Comparison of ENCODE assay signal across 1 cellular context in the genomic region with DNA sequence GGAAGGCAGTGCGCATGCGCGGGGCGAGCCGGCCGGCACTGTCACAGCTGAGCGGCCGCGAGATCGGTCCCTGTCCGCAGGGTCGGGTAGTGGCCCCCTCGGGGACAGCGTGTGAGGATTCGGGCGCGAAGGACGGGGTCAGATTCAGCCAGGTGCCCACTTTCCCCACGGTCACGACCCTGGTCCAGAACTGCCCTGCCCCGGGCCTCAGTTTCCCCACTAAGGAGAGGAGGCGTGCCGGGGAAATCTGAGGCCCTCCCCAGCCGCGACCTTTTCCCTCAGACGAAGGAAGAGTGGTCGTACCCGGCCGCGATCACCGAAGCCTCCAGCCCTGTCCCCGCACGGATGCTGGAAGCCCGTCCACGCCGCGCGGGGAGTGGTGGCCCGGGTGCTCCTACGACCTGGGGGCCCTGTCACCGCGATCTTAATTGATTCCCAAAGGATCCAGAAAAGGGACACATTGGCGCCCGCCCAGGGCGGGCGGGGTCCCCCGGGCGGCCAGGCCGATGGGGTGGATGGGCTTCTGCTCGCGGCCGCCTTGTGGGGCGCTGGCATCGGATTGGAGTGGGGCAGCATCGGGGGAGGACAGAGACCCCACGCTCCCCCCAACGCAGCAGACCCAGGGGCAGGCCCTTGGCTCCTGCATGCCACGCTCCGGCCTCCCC.
TF ChIP-seq lines count a peak whose summit lies in the region.

No MANE protein-coding gene starts in this region.

TF ChIP-seq in SK-N-SH, 30 proteins besides CTCF, POLR2A, EP300 and RAD21 (continued from another document):
- TF ChIP-seq, protein P1, sequence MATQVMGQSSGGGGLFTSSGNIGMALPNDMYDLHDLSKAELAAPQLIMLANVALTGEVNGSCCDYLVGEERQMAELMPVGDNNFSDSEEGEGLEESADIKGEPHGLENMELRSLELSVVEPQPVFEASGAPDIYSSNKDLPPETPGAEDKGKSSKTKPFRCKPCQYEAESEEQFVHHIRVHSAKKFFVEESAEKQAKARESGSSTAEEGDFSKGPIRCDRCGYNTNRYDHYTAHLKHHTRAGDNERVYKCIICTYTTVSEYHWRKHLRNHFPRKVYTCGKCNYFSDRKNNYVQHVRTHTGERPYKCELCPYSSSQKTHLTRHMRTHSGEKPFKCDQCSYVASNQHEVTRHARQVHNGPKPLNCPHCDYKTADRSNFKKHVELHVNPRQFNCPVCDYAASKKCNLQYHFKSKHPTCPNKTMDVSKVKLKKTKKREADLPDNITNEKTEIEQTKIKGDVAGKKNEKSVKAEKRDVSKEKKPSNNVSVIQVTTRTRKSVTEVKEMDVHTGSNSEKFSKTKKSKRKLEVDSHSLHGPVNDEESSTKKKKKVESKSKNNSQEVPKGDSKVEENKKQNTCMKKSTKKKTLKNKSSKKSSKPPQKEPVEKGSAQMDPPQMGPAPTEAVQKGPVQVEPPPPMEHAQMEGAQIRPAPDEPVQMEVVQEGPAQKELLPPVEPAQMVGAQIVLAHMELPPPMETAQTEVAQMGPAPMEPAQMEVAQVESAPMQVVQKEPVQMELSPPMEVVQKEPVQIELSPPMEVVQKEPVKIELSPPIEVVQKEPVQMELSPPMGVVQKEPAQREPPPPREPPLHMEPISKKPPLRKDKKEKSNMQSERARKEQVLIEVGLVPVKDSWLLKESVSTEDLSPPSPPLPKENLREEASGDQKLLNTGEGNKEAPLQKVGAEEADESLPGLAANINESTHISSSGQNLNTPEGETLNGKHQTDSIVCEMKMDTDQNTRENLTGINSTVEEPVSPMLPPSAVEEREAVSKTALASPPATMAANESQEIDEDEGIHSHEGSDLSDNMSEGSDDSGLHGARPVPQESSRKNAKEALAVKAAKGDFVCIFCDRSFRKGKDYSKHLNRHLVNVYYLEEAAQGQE (IDR thresholded peaks at IDR 0.05; ENCODE audit: low read depth, low read length), result no peak; the same call in 1 of the 2 replicates
- TF ChIP-seq, protein P2, sequence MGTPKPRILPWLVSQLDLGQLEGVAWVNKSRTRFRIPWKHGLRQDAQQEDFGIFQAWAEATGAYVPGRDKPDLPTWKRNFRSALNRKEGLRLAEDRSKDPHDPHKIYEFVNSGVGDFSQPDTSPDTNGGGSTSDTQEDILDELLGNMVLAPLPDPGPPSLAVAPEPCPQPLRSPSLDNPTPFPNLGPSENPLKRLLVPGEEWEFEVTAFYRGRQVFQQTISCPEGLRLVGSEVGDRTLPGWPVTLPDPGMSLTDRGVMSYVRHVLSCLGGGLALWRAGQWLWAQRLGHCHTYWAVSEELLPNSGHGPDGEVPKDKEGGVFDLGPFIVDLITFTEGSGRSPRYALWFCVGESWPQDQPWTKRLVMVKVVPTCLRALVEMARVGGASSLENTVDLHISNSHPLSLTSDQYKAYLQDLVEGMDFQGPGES (IDR thresholded peaks at IDR 0.05; ENCODE audit: low read depth, low read length), result no peak
- TF ChIP-seq GABPA (IDR thresholded peaks at IDR 0.05; ENCODE audit: low read depth), result no peak
- no peak for TF ChIP-seq TEAD4 (IDR thresholded peaks at IDR 0.05; ENCODE audit: borderline replicate concordance, insufficient read depth)
- 0 out of 2 replicates have a peak, but pooled peaks have one; percentile 2 for TF ChIP-seq MXI1 (IDR thresholded peaks at IDR 0.05; ENCODE audit: low read depth, low read length)
